10 cellular contexts compared by ENCODE assay signal in the genomic region with DNA sequence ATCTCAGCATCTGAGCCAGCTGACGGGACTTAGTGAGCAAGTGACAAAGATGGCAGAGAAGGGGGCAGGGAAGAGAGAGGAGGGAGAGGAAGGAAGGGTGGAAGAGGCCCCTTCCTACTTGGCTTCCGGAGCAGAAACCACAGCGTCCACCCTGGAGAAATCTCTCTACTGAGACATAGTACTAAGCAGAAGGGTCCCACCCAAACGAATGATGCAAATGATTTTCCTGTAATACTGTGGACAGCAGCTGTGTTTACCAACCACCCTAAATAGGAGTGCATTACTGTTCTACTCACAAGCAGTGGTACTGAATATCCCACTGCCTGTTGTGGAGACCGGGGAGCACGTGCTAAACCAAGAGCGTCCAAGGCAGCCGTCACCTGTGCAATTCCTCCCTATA. TPM values are rescaled to one million over a fixed set of nuclear protein-coding genes. Genes with fewer than 3 reads are reported as not detected.
DNase-seq lines count a peak whose midpoint lies in the region; ATAC-seq and TF ChIP-seq lines count a peak whose summit lies in the region.
"Had no signal": no experiment of that assay in that cellular context is flagged by ENCODE, and none has a peak within 500 bp of the region (broad histone marks: within the 10 kb centered on the region; RNA-seq: fewer than 3 reads in every experiment).

No MANE protein-coding gene starts in this region.

- H3K36me3 Mint-ChIP-seq in natural killer cell treated with Interleukin-12 subunit alpha and Interleukin-12 subunit beta and Interleukin-15 and Interleukin-18, amount 100 ng/mL, for 72 hours: peaks cover 18% of the 10 kb centered on the region

- peaks cover 7% of the 10 kb centered on the region for H3K9me3 Mint-ChIP-seq in natural killer cell treated with Interleukin-12 subunit alpha and Interleukin-12 subunit beta and Interleukin-15 and Interleukin-18, amount 100 ng/mL, for 72 hours
- H3K9me3 Mint-ChIP-seq: nephron had no signal

- DNase-seq in SKM-1 treated with dmso at 0.1 percent for 144 hours (lab: John Stamatoyannopoulos, UW; ENCODE audit: unreplicated experiment) (peak; percentile 93), RWPE1 (ENCODE audit: low spot score) (no peak), NCI-H1048 (lab: John Stamatoyannopoulos, UW) (no peak)
- peak; percentile 79 for DNase-seq in natural killer cell treated with Interleukin-12 subunit alpha and Interleukin-12 subunit beta and Interleukin-15 and Interleukin-18, amount 100 ng/mL, for 72 hours (ENCODE audit: low spot score)
- no peak for DNase-seq in activated CD8-positive, alpha-beta memory T cell treated with anti-CD3 and anti-CD28 coated beads, Interleukin-2, amount 50 U/mL, for 48 hours
- no peak for DNase-seq in activated CD4-positive, alpha-beta T cell treated with anti-CD3 and anti-CD28 coated beads, Interleukin-2, amount 50 U/mL, for 4 hours
- DNase-seq: IMR-90 had no signal

- CTCF ChIA-PET in RWPE1 (lab: Yijun Ruan, JAX): no interaction called here

- peaks cover 55 to 57% of the 10 kb centered on the region in 2 donors for H3K4me1 Mint-ChIP-seq in natural killer cell treated with Interleukin-12 subunit alpha and Interleukin-12 subunit beta and Interleukin-15 and Interleukin-18, amount 100 ng/mL, for 72 hours (ENCODE audit: low read depth in 2 of 2)
- H3K4me1 Mint-ChIP-seq: nephron had no signal

- POLR2A ChIA-PET in RWPE1 (lab: Yijun Ruan, JAX; ENCODE audit: low non-redundant PET): no interaction called here

- H3K27ac ChIP-seq in RWPE1: no peak overlapping the region

- TF ChIP-seq CTCF in RWPE1 (conservative IDR thresholded peaks at IDR 0.05; ENCODE audit: low read depth): no peak

- H3K27ac Mint-ChIP-seq in natural killer cell treated with Interleukin-12 subunit alpha and Interleukin-12 subunit beta and Interleukin-15 and Interleukin-18, amount 100 ng/mL, for 72 hours: peak overlapping the region; percentile 74 to 93
- H3K27ac Mint-ChIP-seq: nephron had no signal

- peak; percentile 83 for ATAC-seq in GM19035 (IDR thresholded peaks at IDR 0.05; ENCODE audit: unreplicated experiment)
- peak; percentile 62 for ATAC-seq in HG02970 (IDR thresholded peaks at IDR 0.05; ENCODE audit: low FRiP score, unreplicated experiment)
- ATAC-seq in natural killer cell treated with Interleukin-12 subunit alpha and Interleukin-12 subunit beta and Interleukin-15 and Interleukin-18, amount 100 ng/mL, for 72 hours: peak; percentile 91 to 93

- H3K27me3 Mint-ChIP-seq in natural killer cell treated with Interleukin-12 subunit alpha and Interleukin-12 subunit beta and Interleukin-15 and Interleukin-18, amount 100 ng/mL, for 72 hours: no peaks in the 10 kb centered on the region

- H3K4me3 Mint-ChIP-seq in natural killer cell treated with Interleukin-12 subunit alpha and Interleukin-12 subunit beta and Interleukin-15 and Interleukin-18, amount 100 ng/mL, for 72 hours: peak overlapping the region; percentile 70
- H3K4me3 Mint-ChIP-seq: nephron had no signal

RNA-seq across cellular contexts. Expression of a gene that starts 29.4 kb away (rescaled TPM):
- total RNA-seq in natural killer cell treated with Interleukin-12 subunit alpha and Interleukin-12 subunit beta and Interleukin-15 and Interleukin-18, amount 100 ng/mL, for 72 hours: 10 to 100 TPM; 12.1 to 12.9 TPM
- total RNA-seq: IMR-90 had no signal

Comparison
In these comparisons a context has a peak if more than half of its experiments do, and no peak if none do; other contexts are left out.
1. DNase-seq: peak in SKM-1 treated with dmso at 0.1 percent for 144 hours (single experiment) and natural killer cell treated with Interleukin-12 subunit alpha and Interleukin-12 subunit beta and Interleukin-15 and Interleukin-18, amount 100 ng/mL, for 72 hours (single experiment); none in RWPE1 (single experiment), activated CD8-positive, alpha-beta memory T cell treated with anti-CD3 and anti-CD28 coated beads, Interleukin-2, amount 50 U/mL, for 48 hours (single experiment), NCI-H1048 (single experiment) and activated CD4-positive, alpha-beta T cell treated with anti-CD3 and anti-CD28 coated beads, Interleukin-2, amount 50 U/mL, for 4 hours (0 of 2).
2. Peak in every context shown above with its lines, with median percentiles within 50 percentile points of each other: ATAC-seq.